ENCODE assay signal across 8 cellular contexts in genomic region chr9:64369111-64369510, GRCh38.
DNase-seq lines count a peak whose midpoint lies in the region; ATAC-seq, FAIRE-seq and TF ChIP-seq lines count a peak whose summit lies in the region.
"Not testable (repeated sequence)": the region's sequence is repeated elsewhere in the genome, so short reads cannot be mapped to it uniquely, and the experiment has no call there.

No MANE protein-coding gene starts in this region.

- H2BK15ac ChIP-seq in H1 (ENCODE audit: low read length) = not testable (repeated sequence)

- intact Hi-C loops in Panc1 (cut with micrococcal nuclease; ENCODE audit: unreplicated experiment) = not testable (repeated sequence)

- not testable (repeated sequence) for H3K36me3 Mint-ChIP-seq in naive thymus-derived CD8-positive, alpha-beta T cell

- not testable (repeated sequence) for H2BK5ac ChIP-seq in H1 (ENCODE audit: low read depth, low read length)

- not testable (repeated sequence) for TF ChIP-seq POLR2A in H1 (IDR thresholded peaks at IDR 0.05; ENCODE audit: control extremely low read depth in 1 of 2, low read depth in 2 of 2, low read length in 2 of 2)

- not testable (repeated sequence) for H2BK20ac ChIP-seq in H1 (ENCODE audit: low read length)

- H3K27me3 Mint-ChIP-seq in naive thymus-derived CD8-positive, alpha-beta T cell = not testable (repeated sequence)

- H4K91ac ChIP-seq in H1 (replicated peaks; ENCODE audit: insufficient read length, low read length) = not testable (repeated sequence)

- not testable (repeated sequence) for H3K27me3 ChIP-seq in Panc1 (ENCODE audit: control insufficient read depth, insufficient read depth, low read length); H1 (replicated peaks in 1 of 4; ENCODE audit: control insufficient read depth in 3 of 4, extremely low read depth in 1 of 4, insufficient read depth in 3 of 4, low read length in 3 of 4)

- H3K4ac ChIP-seq in H1 (replicated peaks; ENCODE audit: insufficient read length, low read depth, low read length) = not testable (repeated sequence)

- not testable (repeated sequence) for H3K9me3 Mint-ChIP-seq in naive thymus-derived CD8-positive, alpha-beta T cell

- H3K18ac ChIP-seq in H1 (ENCODE audit: extremely low read depth, low read length) = not testable (repeated sequence)

- not testable (repeated sequence) for BruUV-seq in Panc1 (replicated peaks; lab: Mats Ljungman, UMichigan)

- TF ChIP-seq EP300 in H1 (IDR thresholded peaks at IDR 0.05; ENCODE audit: borderline replicate concordance in 1 of 2, low read depth in 2 of 2, low read length in 2 of 2) = not testable (repeated sequence)

- CTCF ChIA-PET in Panc1 (lab: Charles Lee); H1 (lab: Charles Lee; ENCODE audit: partially characterized antibody): not testable (repeated sequence)

- ATAC-seq in GM19351 (IDR thresholded peaks at IDR 0.05; ENCODE audit: unreplicated experiment) (peak; percentile 100), HG02885 (IDR thresholded peaks at IDR 0.05; ENCODE audit: poor library complexity, unreplicated experiment) (peak; percentile 100), Panc1 (peak; percentile 100)
- ATAC-seq in naive thymus-derived CD8-positive, alpha-beta T cell = peak; percentile 100

- H3K27ac ChIP-seq in Panc1 (ENCODE audit: low read length); H1 (ENCODE audit: low read depth, low read length): not testable (repeated sequence)

- not testable (repeated sequence) for H3K23me2 ChIP-seq in H1 (ENCODE audit: low read depth, low read length)

- H3K23ac ChIP-seq in H1 (ENCODE audit: insufficient read length) = not testable (repeated sequence)

- not testable (repeated sequence) for H2AFZ ChIP-seq in H1 (ENCODE audit: low read length)

- not testable (repeated sequence) for H3K4me1 ChIP-seq in Panc1 (ENCODE audit: control insufficient read depth, insufficient read depth, low read length); H1 (replicated peaks in 1 of 4; ENCODE audit: control insufficient read depth in 3 of 4, insufficient read depth in 4 of 4, low read length in 3 of 4)

- not testable (repeated sequence) for H3K9ac ChIP-seq in H1 (replicated peaks in 1 of 4; ENCODE audit: extremely low read depth in 1 of 4, low read depth in 3 of 4, low read length in 3 of 4)

- DNase-seq in AG09319 (ENCODE audit: extremely low read depth, low read depth); Panc1 (ENCODE audit: low read depth, low spot score): not testable (repeated sequence)
- peak; percentile 84 for DNase-seq in activated T-cell treated with anti-CD3 and anti-CD28 coated beads, Interleukin-2, amount 50 U/mL, for 1 hour
- DNase-seq in H1 (ENCODE audit: low read depth in 1 of 2, low spot score in 2 of 2) = peak in 1 of 2 experiments; percentile 95
- DNase-seq in naive thymus-derived CD8-positive, alpha-beta T cell = peak; percentile 41 to 82 (median 64)
- DNase-seq in stimulated activated CD8-positive, alpha-beta memory T cell treated with anti-CD3 and anti-CD28 coated beads, Interleukin-12 subunit alpha, Interleukin-12 subunit beta, amount 100 ng/mL, for 24 hours (ENCODE audit: extremely low read depth) = peak; percentile 42

- H4K20me1 ChIP-seq in H1 (replicated peaks in 1 of 2; ENCODE audit: control insufficient read depth in 1 of 2, insufficient read depth in 2 of 2, low read length in 2 of 2) = not testable (repeated sequence)

- not testable (repeated sequence) for H4K5ac ChIP-seq in H1 (ENCODE audit: insufficient read length, low read depth, low read length)

- H3K4me3 Mint-ChIP-seq in naive thymus-derived CD8-positive, alpha-beta T cell = peak overlapping the region in 4 of 10 donors; percentile 18 to 70 (median 40)

- not testable (repeated sequence) for H2AK5ac ChIP-seq in H1 (ENCODE audit: low read depth, low read length)

- WGBS in H1 (ENCODE audit: extremely low coverage in 1 of 2, insufficient coverage in 1 of 2, insufficient read length in 1 of 2, insufficient replicate concordance in 2 of 2, low coverage in 1 of 2, low lambda C conversion rate in 2 of 2, missing lambda C conversion rate in 1 of 2), 2 experiments = 1% methylated on average over 20 of the region's 44 CpGs; no CpG with 5 or more reads in 1 of the 2 experiments

- not testable (repeated sequence) for H3K56ac ChIP-seq in H1 (replicated peaks; ENCODE audit: insufficient read length, low read depth, low read length)

- peak overlapping the region in 1 of 2 experiments; percentile 12; a peak in 1 of 4 replicates for H3K4me3 ChIP-seq in Panc1 (ENCODE audit: low read depth in 2 of 2, low read length in 2 of 2)
- H3K4me3 ChIP-seq in H1 (ENCODE audit: extremely low read depth in 1 of 4, insufficient read depth in 2 of 4, low read depth in 3 of 4, low read length in 4 of 4) = not testable (repeated sequence)

- H3K79me2 ChIP-seq in H1 (ENCODE audit: control insufficient read depth in 1 of 2, insufficient read depth in 2 of 2, low read length in 2 of 2) = not testable (repeated sequence)

- POLR2A ChIA-PET in Panc1 (lab: Charles Lee); H1 (lab: Charles Lee; ENCODE audit: partially characterized antibody); naive thymus-derived CD8-positive, alpha-beta T cell (lab: Charles Lee): not testable (repeated sequence)

- not testable (repeated sequence) for H4K8ac ChIP-seq in H1 (ENCODE audit: extremely low read depth, insufficient read depth, low read length)

- not testable (repeated sequence) for H3K36me3 ChIP-seq in Panc1 (ENCODE audit: control insufficient read depth, insufficient read depth, low read length); H1 (ENCODE audit: control insufficient read depth in 2 of 4, insufficient read depth in 4 of 4, low read length in 3 of 4)

- not testable (repeated sequence) for H2BK12ac ChIP-seq in H1 (ENCODE audit: low read depth, low read length)

- TF ChIP-seq RAD21 in H1 (IDR thresholded peaks at IDR 0.05 in 1 of 2, conservative IDR thresholded peaks at IDR 0.05 in 1 of 2; ENCODE audit: low read depth in 2 of 2, low read length in 2 of 2) = peak; percentile 31 to 36

- not testable (repeated sequence) for H3K14ac ChIP-seq in H1 (ENCODE audit: insufficient read length)

- H3K27ac Mint-ChIP-seq in naive thymus-derived CD8-positive, alpha-beta T cell = not testable (repeated sequence)

- not testable (repeated sequence) for FAIRE-seq in H1 (lab: Jason Lieb, UNC)

- not testable (repeated sequence) for H3K9me3 ChIP-seq in Panc1 (ENCODE audit: control insufficient read depth, insufficient read depth, low read depth, low read length); H1 (ENCODE audit: insufficient read depth in 2 of 2, low read depth in 1 of 2, low read length in 1 of 2)

- peak; percentile 16 for TF ChIP-seq CTCF in AG09319 (IDR thresholded peaks at IDR 0.05; ENCODE audit: low read depth, low read length)
- TF ChIP-seq CTCF in Panc1 (IDR thresholded peaks at IDR 0.05) = peak; percentile 60
- peak; percentile 12 to 44 (median 33) for TF ChIP-seq CTCF in H1 (IDR thresholded peaks at IDR 0.05; ENCODE audit: control extremely low read depth in 1 of 3, insufficient read depth in 1 of 3, low read depth in 1 of 3, low read length in 3 of 3)

- not testable (repeated sequence) for H3K4me1 Mint-ChIP-seq in naive thymus-derived CD8-positive, alpha-beta T cell

- not testable (repeated sequence) for H3K79me1 ChIP-seq in H1 (ENCODE audit: low read depth, low read length)

- in situ Hi-C loops in Panc1 (cut with HindIII; ENCODE audit: low pct_unique_long_range_greater_than_20kb, low sequenced_read_pairs) = not testable (repeated sequence)

- H3K4me2 ChIP-seq in H1 (ENCODE audit: insufficient read depth in 1 of 2, low read depth in 2 of 2, low read length in 2 of 2) = not testable (repeated sequence)

- not testable (repeated sequence) for H2BK120ac ChIP-seq in H1 (replicated peaks; ENCODE audit: low read depth, low read length)
